1 cellular context compared by ENCODE assay signal in the genomic region with DNA sequence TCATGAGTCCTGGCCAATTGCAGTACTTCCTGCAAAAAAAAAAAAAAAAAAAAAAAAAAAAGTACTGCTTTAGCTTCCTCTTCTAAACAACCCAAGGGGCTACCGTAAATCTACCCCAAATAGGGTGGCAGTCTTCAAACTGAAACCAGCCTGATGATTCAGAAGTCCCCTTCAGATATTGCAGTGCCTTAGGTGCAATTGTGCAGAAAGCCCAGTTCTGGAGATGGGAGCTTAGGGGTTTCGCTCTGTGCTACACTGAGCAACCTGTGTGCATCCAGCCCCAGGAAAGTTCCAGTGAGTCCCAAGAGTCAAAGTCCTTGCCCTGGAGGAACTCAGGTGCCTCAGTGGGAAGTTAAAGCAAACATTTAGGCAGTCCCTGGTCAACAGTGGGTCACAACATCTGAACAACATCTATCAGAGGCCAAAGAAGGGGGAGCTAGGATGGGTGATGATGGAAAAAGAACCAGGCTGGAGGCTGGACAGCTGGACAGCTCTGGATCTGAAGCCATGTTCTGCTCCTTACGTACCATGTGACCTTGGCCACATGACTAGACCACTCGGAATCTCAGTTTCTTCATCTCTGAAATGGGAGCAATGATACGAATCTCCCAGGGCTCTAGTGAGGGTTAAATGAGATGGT.
TF ChIP-seq lines count a peak whose summit lies in the region.

No MANE protein-coding gene starts in this region.

TF ChIP-seq in SK-N-SH, 30 proteins besides CTCF, POLR2A, EP300 and RAD21 (continued from another document):
- 0 out of 2 replicates have a peak, but pooled peaks have one; percentile 60 for TF ChIP-seq REST (IDR thresholded peaks at IDR 0.05; ENCODE audit: low read depth, low read length)
- peak; percentile 51; the same call in 1 of the 2 replicates for TF ChIP-seq USF1 (IDR thresholded peaks at IDR 0.05; ENCODE audit: borderline replicate concordance, low read depth)
TF ChIP-seq in SK-N-SH: peak in this region for 2.
